ENCODE assay signal across 8 cellular contexts in genomic region chr14:69695664-69696527, GRCh38.
DNase-seq lines count a peak whose midpoint lies in the region; ATAC-seq and TF ChIP-seq lines count a peak whose summit lies in the region.

No MANE protein-coding gene starts in this region.

- intact Hi-C loops in CD4-positive, alpha-beta T cell (cut with DNase I, micrococcal nuclease), result no loop called here
- intact Hi-C loops in PC-3 (cut with micrococcal nuclease), result no loop called here

- H3K27me3 ChIP-seq in CD4-positive, alpha-beta T cell (ENCODE audit: control insufficient read depth, insufficient read depth, low read length), result no peaks in the 10 kb centered on the region
- H3K27me3 ChIP-seq in PC-3 (ENCODE audit: low read length), result no peaks in the 10 kb centered on the region

- no peaks in the 10 kb centered on the region for H4K20me1 ChIP-seq in PC-3 (ENCODE audit: low read length)

- H3K4me1 Mint-ChIP-seq in CD4-positive, alpha-beta T cell (ENCODE audit: low read depth), result peaks cover 77% of the 10 kb centered on the region
- H3K4me1 Mint-ChIP-seq in nephron progenitor cell, result peaks cover 87% of the 10 kb centered on the region

- no peaks in the 10 kb centered on the region for H3K9me3 ChIP-seq in CD4-positive, alpha-beta T cell (ENCODE audit: control insufficient read depth, low read length)
- no peaks in the 10 kb centered on the region for H3K9me3 ChIP-seq in PC-3 (ENCODE audit: low read length)

- no peak overlapping the region for H2AFZ ChIP-seq in PC-3 (ENCODE audit: low read length)

- no peak for TF ChIP-seq CTCF in CD4-positive, alpha-beta T cell (IDR thresholded peaks at IDR 0.05)
- TF ChIP-seq CTCF in PC-3 (conservative IDR thresholded peaks at IDR 0.05; ENCODE audit: low read depth, low read length), result no peak
- TF ChIP-seq CTCF in epithelial cell of esophagus (IDR thresholded peaks at IDR 0.05; ENCODE audit: insufficient read depth, low read depth, low read length, missing control alignments), result no peak
- TF ChIP-seq CTCF in nephron progenitor cell (IDR thresholded peaks at IDR 0.05), result no peak

- POLR2A ChIA-PET in CD4-positive, alpha-beta T cell (lab: Charles Lee), result no interaction called here
- POLR2A ChIA-PET in PC-3 (lab: Charles Lee; ENCODE audit: unreplicated experiment), result no interaction called here

- no TSS peak for BruUV-seq in PC-3 (replicated peaks; lab: Mats Ljungman, UMichigan)

- H3K4me2 ChIP-seq in PC-3 (ENCODE audit: low read length), result no peak overlapping the region

- H3K4me1 ChIP-seq in PC-3 (ENCODE audit: insufficient read depth, low read length), result no peaks in the 10 kb centered on the region

- no peaks in the 10 kb centered on the region for H3F3A ChIP-seq in PC-3 (ENCODE audit: low read length, unreplicated experiment)

- H3K9ac ChIP-seq in PC-3 (ENCODE audit: low read length), result no peak overlapping the region

- no peak for ATAC-seq in CD4-positive, alpha-beta T cell (ENCODE audit: poor library complexity)
- ATAC-seq in HG03354 (IDR thresholded peaks at IDR 0.05; ENCODE audit: poor library complexity, severe bottlenecking, unreplicated experiment) (peak; percentile 62), PC-3 (peak; percentile 10), HG03175 (IDR thresholded peaks at IDR 0.05; ENCODE audit: unreplicated experiment) (no peak), GM19351 (IDR thresholded peaks at IDR 0.05; ENCODE audit: unreplicated experiment) (no peak), HG03025 (IDR thresholded peaks at IDR 0.05; ENCODE audit: low FRiP score, unreplicated experiment) (no peak)

- H3K27me3 Mint-ChIP-seq in CD4-positive, alpha-beta T cell, result no peaks in the 10 kb centered on the region
- no peaks in the 10 kb centered on the region for H3K27me3 Mint-ChIP-seq in nephron progenitor cell (ENCODE audit: low read depth, poor library complexity)

- H3K4me3 ChIP-seq in PC-3 (ENCODE audit: low read length) (no peak overlapping the region), epithelial cell of esophagus (ENCODE audit: low read length) (no peak overlapping the region)

- no peaks in the 10 kb centered on the region for H3K9me3 Mint-ChIP-seq in CD4-positive, alpha-beta T cell
- H3K9me3 Mint-ChIP-seq in nephron progenitor cell, result no peaks in the 10 kb centered on the region

- H3K9me2 ChIP-seq in PC-3 (replicated peaks; ENCODE audit: low read length), result no peaks in the 10 kb centered on the region

- no peaks in the 10 kb centered on the region for H3K36me3 ChIP-seq in PC-3 (ENCODE audit: low read depth, low read length)

- H3K4me3 Mint-ChIP-seq in CD4-positive, alpha-beta T cell, result peak overlapping the region; percentile 1
- H3K4me3 Mint-ChIP-seq in nephron progenitor cell, result no peak overlapping the region

- peaks cover 5% of the 10 kb centered on the region for H3K36me3 Mint-ChIP-seq in CD4-positive, alpha-beta T cell (ENCODE audit: low read depth)
- no peaks in the 10 kb centered on the region for H3K36me3 Mint-ChIP-seq in nephron progenitor cell (ENCODE audit: low read depth)

- no peaks in the 10 kb centered on the region for H3K79me2 ChIP-seq in PC-3 (ENCODE audit: low read length)

- CTCF ChIA-PET in CD4-positive, alpha-beta T cell (lab: Charles Lee), result no interaction called here
- CTCF ChIA-PET in PC-3 (lab: Charles Lee), result no interaction called here

- peak overlapping the region; percentile 14 for H3K27ac Mint-ChIP-seq in CD4-positive, alpha-beta T cell
- peak overlapping the region; percentile 92 for H3K27ac Mint-ChIP-seq in nephron progenitor cell

- DNase-seq in CD4-positive, alpha-beta T cell, result no peak
- DNase-seq in PC-3 (no peak), epithelial cell of esophagus (ENCODE audit: low read depth) (peak; percentile 36), nephron progenitor cell (no peak)

- H3K27ac ChIP-seq in CD4-positive, alpha-beta T cell (ENCODE audit: low read depth, low read length), result no peak overlapping the region
- H3K27ac ChIP-seq in PC-3 (ENCODE audit: low read length), result no peak overlapping the region

Comparison
In these comparisons a context has a peak if more than half of its experiments do, and no peak if none do; other contexts are left out.
1. ATAC-seq: peak in HG03354 (single experiment) and PC-3 (single experiment); none in CD4-positive, alpha-beta T cell (single experiment), HG03175 (single experiment), GM19351 (single experiment) and HG03025 (single experiment).